ENCODE assay signal across 8 cellular contexts in genomic region chr14:106674509-106675125, GRCh38.
DNase-seq lines count a peak whose midpoint lies in the region; ATAC-seq and TF ChIP-seq lines count a peak whose summit lies in the region.
"Not testable (repeated sequence)": the region's sequence is repeated elsewhere in the genome, so short reads cannot be mapped to it uniquely, and the experiment has no call there.

No MANE protein-coding gene starts in this region.

- not testable (repeated sequence) for DNase-seq in A673 (ENCODE audit: low spot score)
- DNase-seq in GM12865 (ENCODE audit: low read depth) (peak; percentile 60), naive B cell (peak; percentile 42)
- DNase-seq in activated CD8-positive, alpha-beta T cell treated with anti-CD3 and anti-CD28 coated beads for 36 hours = peak; percentile 88
- peak; percentile 54 for DNase-seq in activated T-helper 9 cell treated with anti-CD3 and anti-CD28 coated beads, Interleukin-2, amount 50 U/mL, for 16 hours (ENCODE audit: low read depth)
- peak in 2 of 3 donors; percentile 40 to 77 for DNase-seq in stimulated activated CD4-positive, alpha-beta T cell treated with anti-CD3 and anti-CD28 coated beads, TNF-alpha, amount 100 ng/mL, for 48 hours (ENCODE audit: low read depth in 3 of 3)

- not testable (repeated sequence) for H3K9ac ChIP-seq in SU-DHL-6 (ENCODE audit: low read length)

- not testable (repeated sequence) for H3K4me3 ChIP-seq in A673 (ENCODE audit: low read depth, low read length, poor library complexity, severe bottlenecking); GM12865 (ENCODE audit: low read depth, low read length); SU-DHL-6 (ENCODE audit: insufficient read depth, low read length, poor library complexity, severe bottlenecking)

- CTCF ChIA-PET in A673 (lab: Charles Lee) = not testable (repeated sequence)
- CTCF ChIA-PET in activated CD8-positive, alpha-beta T cell treated with anti-CD3 and anti-CD28 coated beads for 36 hours (lab: Charles Lee) = interaction anchor here (1.5 to 7.5 kb wide), 5 partner anchors 10 to 56 kb away, joined by 4 to 98 read pairs (median 8); no protein-coding TSS in a partner anchor

- not testable (repeated sequence) for BruUV-seq in A673 (replicated peaks; lab: Mats Ljungman, UMichigan)

- H3F3A ChIP-seq in SU-DHL-6 (ENCODE audit: insufficient read depth) = not testable (repeated sequence)

- H3K4me1 ChIP-seq in A673 (ENCODE audit: insufficient read depth, low read length, poor library complexity, severe bottlenecking) = peaks cover 19% of the 10 kb centered on the region

- not testable (repeated sequence) for H3K27ac Mint-ChIP-seq in activated CD8-positive, alpha-beta T cell treated with anti-CD3 and anti-CD28 coated beads for 36 hours; naive B cell

- not testable (repeated sequence) for H3K4me3 Mint-ChIP-seq in activated CD8-positive, alpha-beta T cell treated with anti-CD3 and anti-CD28 coated beads for 36 hours
- H3K4me3 Mint-ChIP-seq in naive B cell = peak overlapping the region in 3 of 8 donors; percentile 33 to 62 (median 59)

- H2AFZ ChIP-seq in SU-DHL-6 (ENCODE audit: low read depth, low read length, severe bottlenecking) = not testable (repeated sequence)

- H3K4me2 ChIP-seq in SU-DHL-6 (ENCODE audit: low read depth, low read length, poor library complexity, severe bottlenecking) = not testable (repeated sequence)

- H3K36me3 Mint-ChIP-seq in activated CD8-positive, alpha-beta T cell treated with anti-CD3 and anti-CD28 coated beads for 36 hours (ENCODE audit: low read depth); naive B cell: not testable (repeated sequence)

- not testable (repeated sequence) for H3K27me3 ChIP-seq in A673 (replicated peaks; ENCODE audit: insufficient read depth, low read depth, low read length, poor library complexity); SU-DHL-6 (ENCODE audit: low read length)

- not testable (repeated sequence) for ATAC-seq in activated CD8-positive, alpha-beta T cell treated with anti-CD3 and anti-CD28 coated beads for 36 hours; naive B cell (ENCODE audit: low read depth in 2 of 2)

- not testable (repeated sequence) for H3K4me1 Mint-ChIP-seq in activated CD8-positive, alpha-beta T cell treated with anti-CD3 and anti-CD28 coated beads for 36 hours (ENCODE audit: low read depth)
- peaks cover 4 to 14% (median 13%) of the 10 kb centered on the region in 3 donors for H3K4me1 Mint-ChIP-seq in naive B cell

- TF ChIP-seq CTCF in A673 (conservative IDR thresholded peaks at IDR 0.05; ENCODE audit: low read depth, low read length) = peak; percentile 23; the same call in 1 of the 2 replicates
- peak; percentile 35 for TF ChIP-seq CTCF in GM12865 (IDR thresholded peaks at IDR 0.05; ENCODE audit: insufficient read depth, low read depth, low read length, missing control alignments)
- TF ChIP-seq CTCF in LNCAP (IDR thresholded peaks at IDR 0.05) = peak; percentile 9; the same call in 1 of the 2 replicates
- peak; percentile 36 for TF ChIP-seq CTCF in SU-DHL-6 (IDR thresholded peaks at IDR 0.05; ENCODE audit: insufficient read depth, low read length, poor library complexity, severe bottlenecking)
- peak; percentile 70 for TF ChIP-seq CTCF in activated CD8-positive, alpha-beta T cell treated with anti-CD3 and anti-CD28 coated beads for 36 hours (IDR thresholded peaks at IDR 0.05)

- H3K27me3 Mint-ChIP-seq in activated CD8-positive, alpha-beta T cell treated with anti-CD3 and anti-CD28 coated beads for 36 hours = not testable (repeated sequence)
- peaks cover 0 to 19% (median 14%) of the 10 kb centered on the region in 3 donors for H3K27me3 Mint-ChIP-seq in naive B cell

- H3K27ac ChIP-seq in A673 (ENCODE audit: low read depth, low read length, poor library complexity, severe bottlenecking); SU-DHL-6 (ENCODE audit: low read depth, low read length): not testable (repeated sequence)

- not testable (repeated sequence) for H3K9me2 ChIP-seq in SU-DHL-6 (replicated peaks; ENCODE audit: insufficient read depth, low read length)

- H3K9me3 ChIP-seq in A673 (ENCODE audit: low read depth, low read length, poor library complexity, severe bottlenecking); SU-DHL-6 (ENCODE audit: insufficient read depth, low read length): not testable (repeated sequence)

- H4K20me1 ChIP-seq in SU-DHL-6 (ENCODE audit: low read depth, low read length) = not testable (repeated sequence)

- POLR2A ChIA-PET in A673 (lab: Charles Lee; ENCODE audit: low non-redundant PET); activated CD8-positive, alpha-beta T cell treated with anti-CD3 and anti-CD28 coated beads for 36 hours (lab: Charles Lee): not testable (repeated sequence)

- intact Hi-C loops in A673 (cut with micrococcal nuclease; ENCODE audit: unreplicated experiment); activated CD8-positive, alpha-beta T cell treated with anti-CD3 and anti-CD28 coated beads for 36 hours (cut with micrococcal nuclease): not testable (repeated sequence)

- H3K36me3 ChIP-seq in A673 (ENCODE audit: insufficient read depth, low read length, poor library complexity, severe bottlenecking); SU-DHL-6 (ENCODE audit: low read length): not testable (repeated sequence)

- H3K9me3 Mint-ChIP-seq in activated CD8-positive, alpha-beta T cell treated with anti-CD3 and anti-CD28 coated beads for 36 hours; naive B cell: not testable (repeated sequence)

- not testable (repeated sequence) for H3K79me2 ChIP-seq in SU-DHL-6 (ENCODE audit: insufficient read depth, low read length)

Comparison
In these comparisons a context has a peak if more than half of its experiments do, and no peak if none do; other contexts are left out.
1. CTCF ChIP-seq: peak in every context shown above with its lines; median percentile 70 in activated CD8-positive, alpha-beta T cell treated with anti-CD3 and anti-CD28 coated beads for 36 hours; 36 in SU-DHL-6; 35 in GM12865; 23 in A673; 9 in LNCAP.